In genomic region chr5:1278216-1278615, GRCh38 we compare ENCODE assay signal across 34 cellular contexts. TPM values are rescaled to one million over a fixed set of nuclear protein-coding genes. Genes with fewer than 3 reads are reported as not detected.
"Had no signal": no experiment of that assay in that cellular context is flagged by ENCODE, and none has a peak within 500 bp of the region (broad histone marks: within the 10 kb centered on the region; RNA-seq: fewer than 3 reads in every experiment).

No MANE protein-coding gene starts in this region.

- H3K4me3 Mint-ChIP-seq: effector memory CD8-positive, alpha-beta T cell; memory B cell; mesothelial cell of epicardium; naive B cell; natural killer cell treated with Interleukin-12 subunit alpha and Interleukin-12 subunit beta and Interleukin-15 and Interleukin-18, amount 100 ng/mL, for 72 hours; stimulated activated effector memory CD8-positive, alpha-beta T cell treated with anti-CD3 and anti-CD28 coated beads, Interleukin-12 subunit alpha, Interleukin-12 subunit beta, amount 100 ng/mL, for 72 hours had no signal

- H3K4me1 ChIP-seq: heart right ventricle, psoas muscle, sigmoid colon, testis, tibial artery, upper lobe of left lung, uterus had no signal

- DNase-seq: dermis blood vessel endothelial cell; effector memory CD8-positive, alpha-beta T cell; erythroblast; esophagus squamous epithelium; foreskin melanocyte; glutamatergic neuron; heart right ventricle; hippocampal formation; naive B cell; occipital lobe; ovary; psoas muscle; sigmoid colon; stimulated activated CD4-positive, alpha-beta T cell treated with anti-CD3 and anti-CD28 coated beads, Interleukin-2, amount 100 ng/mL, for 24 hours; stimulated activated CD4-positive, alpha-beta T cell treated with anti-CD3 and anti-CD28 coated beads, Interleukin-4, amount 100 ng/mL, for 24 hours; stimulated activated naive CD8-positive, alpha-beta T cell treated with anti-CD3 and anti-CD28 coated beads, Interleukin-15, Interleukin-2, amounts not matched to agents 100 U/mL and 50 U/mL, for 24 hours; substantia nigra; testis; tibial artery; uterus had no signal

- H3K36me3 ChIP-seq: esophagus squamous epithelium, heart right ventricle, ovary, sigmoid colon, tibial artery, upper lobe of left lung, uterus had no signal

- ATAC-seq: effector memory CD8-positive, alpha-beta T cell; left ventricle myocardium superior; mucosa of descending colon; natural killer cell treated with Interleukin-12 subunit alpha and Interleukin-12 subunit beta and Interleukin-15 and Interleukin-18, amount 100 ng/mL, for 72 hours; psoas muscle; right cardiac atrium; stimulated activated effector memory CD8-positive, alpha-beta T cell treated with anti-CD3 and anti-CD28 coated beads, Interleukin-12 subunit alpha, Interleukin-12 subunit beta, amount 100 ng/mL, for 72 hours had no signal

- H3K27me3 Mint-ChIP-seq: naive B cell; natural killer cell treated with Interleukin-12 subunit alpha and Interleukin-12 subunit beta and Interleukin-15 and Interleukin-18, amount 100 ng/mL, for 72 hours had no signal

- H3K27ac ChIP-seq: coronary artery, esophagus squamous epithelium, heart right ventricle, ovary, psoas muscle, sigmoid colon, testis, tibial artery, upper lobe of left lung, uterus had no signal

- H3K4me3 ChIP-seq: coronary artery, esophagus squamous epithelium, heart right ventricle, lung, mucosa of descending colon, ovary, psoas muscle, sigmoid colon, testis, tibial artery, upper lobe of left lung, uterus had no signal

- H3K27me3 ChIP-seq: esophagus squamous epithelium, ovary, testis, tibial artery, upper lobe of left lung, uterus had no signal

- H3K9me3 Mint-ChIP-seq: effector memory CD8-positive, alpha-beta T cell; memory B cell; mesothelial cell of epicardium; natural killer cell treated with Interleukin-12 subunit alpha and Interleukin-12 subunit beta and Interleukin-15 and Interleukin-18, amount 100 ng/mL, for 72 hours; stimulated activated effector memory CD8-positive, alpha-beta T cell treated with anti-CD3 and anti-CD28 coated beads, Interleukin-12 subunit alpha, Interleukin-12 subunit beta, amount 100 ng/mL, for 72 hours had no signal

- H3K27ac Mint-ChIP-seq: effector memory CD8-positive, alpha-beta T cell; memory B cell; mesothelial cell of epicardium; naive B cell; natural killer cell treated with Interleukin-12 subunit alpha and Interleukin-12 subunit beta and Interleukin-15 and Interleukin-18, amount 100 ng/mL, for 72 hours; stimulated activated effector memory CD8-positive, alpha-beta T cell treated with anti-CD3 and anti-CD28 coated beads, Interleukin-12 subunit alpha, Interleukin-12 subunit beta, amount 100 ng/mL, for 72 hours had no signal

- H3K36me3 Mint-ChIP-seq: memory B cell; mesothelial cell of epicardium; naive B cell; natural killer cell treated with Interleukin-12 subunit alpha and Interleukin-12 subunit beta and Interleukin-15 and Interleukin-18, amount 100 ng/mL, for 72 hours; stimulated activated effector memory CD8-positive, alpha-beta T cell treated with anti-CD3 and anti-CD28 coated beads, Interleukin-12 subunit alpha, Interleukin-12 subunit beta, amount 100 ng/mL, for 72 hours had no signal

- H3K4me1 Mint-ChIP-seq: memory B cell, mesothelial cell of epicardium, naive B cell had no signal

- H3K9me3 ChIP-seq: esophagus squamous epithelium, mucosa of descending colon, ovary, psoas muscle, sigmoid colon, testis, upper lobe of left lung, uterus had no signal

- FAIRE-seq: endometrium, islet of Langerhans had no signal

RNA-seq across cellular contexts. Expression of gene TERT, which starts 16.7 kb away (rescaled TPM):
- total RNA-seq: heart right ventricle, left ventricle myocardium superior, lung, occipital lobe, psoas muscle, renal cortical epithelial cell, right cardiac atrium, sigmoid colon, skeletal muscle tissue had no signal
- polyA plus RNA-seq: heart right ventricle, ovary, psoas muscle, right cardiac atrium had no signal

RNA-seq across cellular contexts. Expression of gene SLC6A18, which starts 53.0 kb away (rescaled TPM):
- total RNA-seq: dermis blood vessel endothelial cell; esophagus squamous epithelium; heart right ventricle; left ventricle myocardium superior; lung; mesothelial cell of epicardium; natural killer cell treated with Interleukin-12 subunit alpha and Interleukin-12 subunit beta and Interleukin-15 and Interleukin-18, amount 100 ng/mL, for 72 hours; occipital lobe; ovary; psoas muscle; renal cortical epithelial cell; right cardiac atrium; sigmoid colon; skeletal muscle tissue; upper lobe of left lung; uterus had no signal
- polyA plus RNA-seq: heart right ventricle, lung, ovary, psoas muscle, right cardiac atrium had no signal
